1 cellular context compared by ENCODE assay signal in genomic region chr9:83935276-83935890, GRCh38.
TF ChIP-seq lines count a peak whose summit lies in the region.

No MANE protein-coding gene starts in this region.

TF ChIP-seq in SK-N-SH, 30 proteins besides CTCF, POLR2A, EP300 and RAD21 (continued from another document):
- TF ChIP-seq NFIC (IDR thresholded peaks at IDR 0.05; ENCODE audit: borderline replicate concordance) (peak; percentile 68), RXRA (IDR thresholded peaks at IDR 0.05; ENCODE audit: borderline replicate concordance, low read depth) (no peak), SMC3 (IDR thresholded peaks at IDR 0.05; ENCODE audit: low read depth, low read length) (no peak), SIN3A (IDR thresholded peaks at IDR 0.05; ENCODE audit: borderline replicate concordance, low read depth, low read length) (no peak), NRF1 (IDR thresholded peaks at IDR 0.05; ENCODE audit: low read depth, low read length) (no peak), TEAD4 (IDR thresholded peaks at IDR 0.05; ENCODE audit: borderline replicate concordance, insufficient read depth) (no peak), TAF1 (IDR thresholded peaks at IDR 0.05; ENCODE audit: borderline replicate concordance, low read depth, low read length) (no peak), YY1 (IDR thresholded peaks at IDR 0.05; ENCODE audit: low read depth) (no peak), IRF3 (IDR thresholded peaks at IDR 0.05; ENCODE audit: low read depth, low read length) (no peak), RFX5 (IDR thresholded peaks at IDR 0.05; ENCODE audit: low read length) (no peak), PBX3 (IDR thresholded peaks at IDR 0.05) (peak; percentile 18; the same call in 1 of the 2 replicates), CHD2 (IDR thresholded peaks at IDR 0.05; ENCODE audit: low read length, partially characterized antibody) (no peak), MAX (IDR thresholded peaks at IDR 0.05; ENCODE audit: low read depth) (peak; percentile 38; the same call in 1 of the 2 replicates), ZBTB33 (IDR thresholded peaks at IDR 0.05; ENCODE audit: borderline replicate concordance, low read depth) (no peak), USF2 (IDR thresholded peaks at IDR 0.05; ENCODE audit: borderline replicate concordance, low read depth, low read length) (peak; percentile 28; the same call in 1 of the 2 replicates), GATA2 (CRISPR knock-in tag; IDR thresholded peaks at IDR 0.05) (no peak), MXI1 (IDR thresholded peaks at IDR 0.05; ENCODE audit: low read depth, low read length) (no peak), JUND (IDR thresholded peaks at IDR 0.05) (peak; percentile 9; the same call in 1 of the 2 replicates), MEF2A (IDR thresholded peaks at IDR 0.05; ENCODE audit: borderline replicate concordance, low read depth) (no peak), FOXM1 (IDR thresholded peaks at IDR 0.05; ENCODE audit: low read depth) (no peak), FOXJ3 (CRISPR knock-in tag; IDR thresholded peaks at IDR 0.05) (no peak), GABPA (IDR thresholded peaks at IDR 0.05; ENCODE audit: low read depth) (no peak), EZH2phosphoT487 (IDR thresholded peaks at IDR 0.05; ENCODE audit: borderline replicate concordance, low read depth) (no peak)
